ENCODE assay signal across 7 cellular contexts in genomic region chr15:73983211-73983727, GRCh38. TPM values are rescaled to one million over a fixed set of nuclear protein-coding genes. Genes with fewer than 3 reads are reported as not detected.
DNase-seq lines count a peak whose midpoint lies in the region; ATAC-seq, FAIRE-seq and TF ChIP-seq lines count a peak whose summit lies in the region.

No MANE protein-coding gene starts in this region.

- H3K27ac ChIP-seq in hepatocyte (peak overlapping the region; percentile 98), thoracic aorta (peak overlapping the region; percentile 87 to 91)

- H3K4me2 ChIP-seq in hepatocyte, result peak overlapping the region; percentile 72

- H3K79me2 ChIP-seq in hepatocyte, result no peaks in the 10 kb centered on the region

- no peak for FAIRE-seq in frontal cortex (lab: Jason Lieb, UNC)

- no peaks in the 10 kb centered on the region for H4K20me1 ChIP-seq in hepatocyte (ENCODE audit: insufficient read depth, poor library complexity, severe bottlenecking)

- no peak for ATAC-seq in thoracic aorta (ENCODE audit: insufficient number of reproducible peaks, low FRiP score, low read depth)

- H3K4me1 ChIP-seq in hepatocyte (ENCODE audit: insufficient read depth), result peaks cover 39% of the 10 kb centered on the region
- peaks cover 30 to 44% of the 10 kb centered on the region in 2 donors for H3K4me1 ChIP-seq in thoracic aorta (ENCODE audit: control insufficient read depth in 1 of 2, low read depth in 2 of 2)

- H3K4me3 ChIP-seq in hepatocyte (no peak overlapping the region), thoracic aorta (peak overlapping the region; percentile 51)

- H2AFZ ChIP-seq in hepatocyte, result no peak overlapping the region

- DNase-seq in HT-29 (ENCODE audit: low spot score), result peak; percentile 36
- DNase-seq in amniotic epithelial cell (ENCODE audit: low read depth), result peak; percentile 90
- peak; percentile 70 for DNase-seq in hepatocyte (ENCODE audit: low spot score)
- peak; percentile 33 for DNase-seq in thoracic aorta (ENCODE audit: low spot score)
- DNase-seq in frontal cortex (ENCODE audit: low spot score in 2 of 2), result no peak
- DNase-seq in NCI-H1092 (lab: John Stamatoyannopoulos, UW), result no peak
- no peak for DNase-seq in superior temporal gyrus (ENCODE audit: extremely low spot score)

- H3K36me3 ChIP-seq in hepatocyte (replicated peaks; ENCODE audit: insufficient read depth, low read depth) (no peaks in the 10 kb centered on the region), thoracic aorta (peaks cover 7% of the 10 kb centered on the region)

- no peaks in the 10 kb centered on the region for H3K9me2 ChIP-seq in hepatocyte (replicated peaks; ENCODE audit: insufficient read depth)

- H3K27me3 ChIP-seq in hepatocyte, result no peaks in the 10 kb centered on the region
- no peaks in the 10 kb centered on the region for H3K27me3 ChIP-seq in thoracic aorta (replicated peaks; ENCODE audit: insufficient read depth)

- 79% methylated on average over 10 of the region's 10 CpGs for WGBS in hepatocyte (ENCODE audit: low lambda C conversion rate, missing lambda C conversion rate)

- no peaks in the 10 kb centered on the region for H3K9me3 ChIP-seq in hepatocyte (ENCODE audit: low read depth)
- H3K9me3 ChIP-seq in thoracic aorta, result no peaks in the 10 kb centered on the region

- no peak for TF ChIP-seq CTCF in hepatocyte (IDR thresholded peaks at IDR 0.05; ENCODE audit: poor library complexity)
- no peak for TF ChIP-seq CTCF in thoracic aorta (IDR thresholded peaks at IDR 0.05)

RNA-seq across cellular contexts. Expression of gene STOML1, which starts 8.8 kb away (rescaled TPM):
- 13.3 and 23.5 TPM in 2 replicates for total RNA-seq in HT-29 (2014; rRNA removed; shearing (Covaris generic))
- 10.3 and 14.2 TPM in 2 replicates for total RNA-seq in hepatocyte
- polyA plus RNA-seq in hepatocyte, result 19.8 and 21.0 TPM in 2 replicates
- 10 to 100 TPM; 23.6 to 37.9 TPM for total RNA-seq in thoracic aorta
- total RNA-seq in frontal cortex, result 24.1 TPM

RNA-seq across cellular contexts. Expression of gene PML, which starts 11.2 kb away (rescaled TPM):
- total RNA-seq in HT-29 (2014; rRNA removed; shearing (Covaris generic)), result 36.9 and 47.2 TPM in 2 replicates
- total RNA-seq in hepatocyte (9.7 and 15.7 TPM in 2 replicates), thoracic aorta (100 to 1,000 TPM in 1 of 2 donors, 10 to 100 TPM in 1; 77.2 to 138 TPM), frontal cortex (3.7 TPM)
- polyA plus RNA-seq in hepatocyte, result 29.9 and 38.8 TPM in 2 replicates

RNA-seq across cellular contexts. Expression of gene LOXL1, which starts 57.0 kb away (rescaled TPM):
- 20.0 and 26.1 TPM in 2 replicates for total RNA-seq in HT-29 (2014; rRNA removed; shearing (Covaris generic))
- 35.6 and 44.5 TPM in 2 replicates for total RNA-seq in hepatocyte
- 96.9 and 136 TPM in 2 replicates for polyA plus RNA-seq in hepatocyte
- 100 to 1,000 TPM; 164 to 321 TPM for total RNA-seq in thoracic aorta
- total RNA-seq in frontal cortex, result 2.4 TPM

Comparison
In these comparisons a context has a peak if more than half of its experiments do, and no peak if none do; other contexts are left out.
1. DNase-seq: peak in HT-29 (single experiment), amniotic epithelial cell (single experiment), hepatocyte (single experiment) and thoracic aorta (single experiment); none in frontal cortex (0 of 2), NCI-H1092 (single experiment) and superior temporal gyrus (single experiment).